ENCODE assay signal across 8 cellular contexts in genomic region chr14:24430143-24430681, GRCh38. TPM values are rescaled to one million over a fixed set of nuclear protein-coding genes. Genes with fewer than 3 reads are reported as not detected.
DNase-seq lines count a peak whose midpoint lies in the region; ATAC-seq, FAIRE-seq and TF ChIP-seq lines count a peak whose summit lies in the region.

No MANE protein-coding gene starts in this region.

- H3K18ac ChIP-seq in H9 (ENCODE audit: insufficient read length, low read depth, low read length) (no peak overlapping the region), H1 (ENCODE audit: extremely low read depth, low read length) (no peak overlapping the region), mesenchymal stem cell (ENCODE audit: low read depth in 1 of 2, low read length in 2 of 2) (peak overlapping the region; percentile 88 to 96)

- H3K4ac ChIP-seq in H9 (ENCODE audit: low read depth, low read length) = no peak overlapping the region
- no peak overlapping the region for H3K4ac ChIP-seq in H1 (replicated peaks; ENCODE audit: insufficient read length, low read depth, low read length)
- peak overlapping the region; percentile 90 to 98 for H3K4ac ChIP-seq in mesenchymal stem cell (ENCODE audit: low read depth in 1 of 2, low read length in 2 of 2)

- no peak overlapping the region for H3K56ac ChIP-seq in H9 (ENCODE audit: insufficient read length, low read depth, low read length)
- H3K56ac ChIP-seq in H1 (replicated peaks; ENCODE audit: insufficient read length, low read depth, low read length) = no peak overlapping the region

- ATAC-seq in activated CD4-positive, CD25-positive, alpha-beta regulatory T cell treated with anti-CD3 and anti-CD28 coated beads, Interleukin-2, amount 50 U/mL, for 24 hours = peak; percentile 43 to 54

- no peak overlapping the region for H2BK20ac ChIP-seq in H9 (ENCODE audit: low read depth, low read length, poor library complexity, severe bottlenecking)
- no peak overlapping the region for H2BK20ac ChIP-seq in H1 (ENCODE audit: low read length)

- H3K4me3 ChIP-seq in LNCaP clone FGC (ENCODE audit: low read depth, low read length) (peak overlapping the region; percentile 82), H1 (ENCODE audit: extremely low read depth in 1 of 4, insufficient read depth in 2 of 4, low read depth in 3 of 4, low read length in 4 of 4) (peak overlapping the region; percentile 52 to 76 (median 72)), mesenchymal stem cell (ENCODE audit: insufficient read depth in 1 of 2, low read depth in 1 of 2, low read length in 2 of 2) (peak overlapping the region; percentile 75 to 99)

- H2BK12ac ChIP-seq in H9 (ENCODE audit: insufficient read length, low read depth, low read length) (no peak overlapping the region), H1 (ENCODE audit: low read depth, low read length) (peak overlapping the region; percentile 53; the same call in 1 of the 2 replicates), mesenchymal stem cell (ENCODE audit: low read length in 2 of 2) (peak overlapping the region; percentile 28 to 37)

- H4K20me1 ChIP-seq in H9 (ENCODE audit: control insufficient read depth, insufficient read depth, insufficient read length) = peaks cover 2% of the 10 kb centered on the region
- H4K20me1 ChIP-seq in H1 (replicated peaks in 1 of 2; ENCODE audit: control insufficient read depth in 1 of 2, insufficient read depth in 2 of 2, low read length in 2 of 2) = peaks cover 0 to 3% of the 10 kb centered on the region in 2 experiments

- 0 out of 8 replicates have a peak, but pooled peaks cover 0 to 4% (median 0%) of the 10 kb centered on the region in 4 experiments for H3K36me3 ChIP-seq in H1 (ENCODE audit: control insufficient read depth in 2 of 4, insufficient read depth in 4 of 4, low read length in 3 of 4)
- H3K36me3 ChIP-seq in mesenchymal stem cell (ENCODE audit: control insufficient read depth in 1 of 2, insufficient read depth in 2 of 2, low read depth in 1 of 2, low read length in 2 of 2) = peaks cover 13 to 39% of the 10 kb centered on the region in 2 experiments

- CTCF ChIA-PET in H1 (lab: Charles Lee; ENCODE audit: partially characterized antibody) = interaction anchor here (1.4 to 21.3 kb wide), 19 partner anchors 10 to 150 kb away, joined by 3 to 664 read pairs (median 21); partner anchors contain the start of genes ADCY4, CIDEB, DHRS1 and NFATC4

- peak in 1 of 2 experiments; percentile 67; a peak in 2 of 3 replicates for TF ChIP-seq POLR2A in H1 (IDR thresholded peaks at IDR 0.05; ENCODE audit: control extremely low read depth in 1 of 2, low read depth in 2 of 2, low read length in 2 of 2)

- H2BK5ac ChIP-seq in H9 (ENCODE audit: insufficient read length, low read length) (no peak overlapping the region), H1 (ENCODE audit: low read depth, low read length) (0 out of 2 replicates have a peak overlapping the region, but pooled peaks have one; percentile 15), mesenchymal stem cell (ENCODE audit: low read depth, low read length, poor library complexity, severe bottlenecking) (peak overlapping the region; percentile 92)

- H3K4me1 ChIP-seq in H9 (ENCODE audit: insufficient read depth, low read length) = peaks cover 3% of the 10 kb centered on the region; the same call in 1 of the 2 replicates
- H3K4me1 ChIP-seq in H1 (replicated peaks in 1 of 4; ENCODE audit: control insufficient read depth in 3 of 4, insufficient read depth in 4 of 4, low read length in 3 of 4) = peaks cover 6 to 21% (median 15%) of the 10 kb centered on the region in 4 experiments
- H3K4me1 ChIP-seq in mesenchymal stem cell (ENCODE audit: control insufficient read depth, insufficient read depth, low read depth, low read length) = peaks cover 26% of the 10 kb centered on the region

- H3K9me3 ChIP-seq in H9 (ENCODE audit: control insufficient read depth, low read depth, low read length) = no peaks in the 10 kb centered on the region
- H3K9me3 ChIP-seq in H1 (ENCODE audit: insufficient read depth in 2 of 2, low read depth in 1 of 2, low read length in 1 of 2) = no peaks in the 10 kb centered on the region
- no peaks in the 10 kb centered on the region for H3K9me3 ChIP-seq in mesenchymal stem cell (ENCODE audit: control insufficient read depth, low read length)

- peaks cover 29 to 30% of the 10 kb centered on the region in 2 experiments for H3K4me1 Mint-ChIP-seq in H9

- no peak for TF ChIP-seq RAD21 in H1 (IDR thresholded peaks at IDR 0.05 in 1 of 2, conservative IDR thresholded peaks at IDR 0.05 in 1 of 2; ENCODE audit: low read depth in 2 of 2, low read length in 2 of 2)

- H3K9ac ChIP-seq in H9 (ENCODE audit: extremely low read depth, insufficient read length, low read length) (no peak overlapping the region), H1 (replicated peaks in 1 of 4; ENCODE audit: extremely low read depth in 1 of 4, low read depth in 3 of 4, low read length in 3 of 4) (peak overlapping the region; percentile 12 to 84 (median 29); a peak in 5 of 7 replicates), mesenchymal stem cell (ENCODE audit: low read length) (peak overlapping the region; percentile 99)

- FAIRE-seq in H1 (lab: Jason Lieb, UNC) = no peak

- H3K23me2 ChIP-seq in H9 (ENCODE audit: insufficient read length, low read depth, low read length, poor library complexity, severe bottlenecking) = peaks cover 7% of the 10 kb centered on the region
- peaks cover 5% of the 10 kb centered on the region; the same call in 1 of the 2 replicates for H3K23me2 ChIP-seq in H1 (ENCODE audit: low read depth, low read length)

- no peaks in the 10 kb centered on the region for H3K9me3 Mint-ChIP-seq in H9

- H3K23ac ChIP-seq in H9 (ENCODE audit: insufficient read length, low read depth, low read length) (no peak overlapping the region), H1 (ENCODE audit: insufficient read length) (no peak overlapping the region), mesenchymal stem cell (ENCODE audit: low read length in 2 of 2) (peak overlapping the region in 1 of 2 experiments; percentile 90)

- H3K14ac ChIP-seq in H9 (ENCODE audit: insufficient read depth, low read length) (peak overlapping the region; percentile 27), H1 (ENCODE audit: insufficient read length) (no peak overlapping the region), mesenchymal stem cell (ENCODE audit: low read length in 2 of 2) (peak overlapping the region in 1 of 2 experiments; percentile 97)

- H4K8ac ChIP-seq in H9 (replicated peaks; ENCODE audit: insufficient read length, low read depth, low read length) = no peak overlapping the region
- no peak overlapping the region; the same call in 1 of the 2 replicates for H4K8ac ChIP-seq in H1 (ENCODE audit: extremely low read depth, insufficient read depth, low read length)
- peak overlapping the region; percentile 90 for H4K8ac ChIP-seq in mesenchymal stem cell (ENCODE audit: low read length)

- no peak for TF ChIP-seq EP300 in H1 (IDR thresholded peaks at IDR 0.05; ENCODE audit: borderline replicate concordance in 1 of 2, low read depth in 2 of 2, low read length in 2 of 2)

- H3K27ac Mint-ChIP-seq in H9 = peak overlapping the region in 2 of 3 experiments; percentile 48 to 89; a peak in 2 of 7 replicates

- H3K36me3 Mint-ChIP-seq in H9 (ENCODE audit: insufficient read depth in 1 of 3, low read depth in 3 of 3) = peaks cover 0 to 21% (median 19%) of the 10 kb centered on the region in 3 experiments; a peak in 5 of 7 replicates

- H3K27me3 ChIP-seq in H9 (ENCODE audit: insufficient read depth, low read length) (no peaks in the 10 kb centered on the region), H1 (replicated peaks in 1 of 4; ENCODE audit: control insufficient read depth in 3 of 4, extremely low read depth in 1 of 4, insufficient read depth in 3 of 4, low read length in 3 of 4) (peaks cover 0 to 17% (median 1%) of the 10 kb centered on the region in 4 experiments; a peak in 3 of 7 replicates), mesenchymal stem cell (ENCODE audit: control insufficient read depth in 1 of 2, insufficient read depth in 1 of 2, low read length in 2 of 2) (no peaks in the 10 kb centered on the region)

- H3K27me3 Mint-ChIP-seq in H9 (ENCODE audit: low read depth) = peaks cover 7% of the 10 kb centered on the region

- H2BK15ac ChIP-seq in H9 (ENCODE audit: low read depth, low read length) = no peak overlapping the region
- no peak overlapping the region for H2BK15ac ChIP-seq in H1 (ENCODE audit: low read length)
- H2BK15ac ChIP-seq in mesenchymal stem cell (ENCODE audit: low read depth, poor library complexity, severe bottlenecking) = peak overlapping the region; percentile 91

- POLR2A ChIA-PET in H1 (lab: Charles Lee; ENCODE audit: partially characterized antibody) = interaction anchor here (0.6 to 5.4 kb wide), 22 partner anchors 12 to 289 kb away, joined by 3 to 46 read pairs (median 5); partner anchors contain the start of genes ADCY4, EMC9, NFATC4 and NYNRIN

- H3K79me1 ChIP-seq in H9 (ENCODE audit: insufficient read depth, low read depth, low read length, poor library complexity, severe bottlenecking) = no peaks in the 10 kb centered on the region
- H3K79me1 ChIP-seq in H1 (ENCODE audit: low read depth, low read length) = no peaks in the 10 kb centered on the region
- H3K79me1 ChIP-seq in mesenchymal stem cell (replicated peaks; ENCODE audit: low read length, poor library complexity, severe bottlenecking) = peaks cover 9% of the 10 kb centered on the region

- H3K4me3 Mint-ChIP-seq in H9 = peak overlapping the region; percentile 75 to 85

- H4K5ac ChIP-seq in H9 (ENCODE audit: insufficient read length, low read depth, low read length) (no peak overlapping the region), H1 (ENCODE audit: insufficient read length, low read depth, low read length) (no peak overlapping the region)

- H2BK120ac ChIP-seq in H9 (ENCODE audit: low read depth, low read length, poor library complexity, severe bottlenecking) (no peak overlapping the region), H1 (replicated peaks; ENCODE audit: low read depth, low read length) (no peak overlapping the region), mesenchymal stem cell (ENCODE audit: low read depth, low read length) (peak overlapping the region; percentile 93)

- H2AK5ac ChIP-seq in H9 (ENCODE audit: insufficient read length, low read length) (no peak overlapping the region), H1 (ENCODE audit: low read depth, low read length) (no peak overlapping the region), mesenchymal stem cell (ENCODE audit: low read length, severe bottlenecking) (peak overlapping the region; percentile 90)

- H4K91ac ChIP-seq in H9 (ENCODE audit: insufficient read length, low read depth, low read length) (no peak overlapping the region), H1 (replicated peaks; ENCODE audit: insufficient read length, low read length) (no peak overlapping the region), mesenchymal stem cell (ENCODE audit: low read length) (peak overlapping the region; percentile 98)

- WGBS in H9 (ENCODE audit: extremely low coverage, insufficient read length, low lambda C conversion rate) = no CpG with 5 or more reads among the region's 28 CpGs
- WGBS in H1 (ENCODE audit: extremely low coverage in 1 of 2, insufficient coverage in 1 of 2, insufficient read length in 1 of 2, insufficient replicate concordance in 2 of 2, low coverage in 1 of 2, low lambda C conversion rate in 2 of 2, missing lambda C conversion rate in 1 of 2), 2 experiments = 2% methylated on average over 26 of the region's 28 CpGs; no CpG with 5 or more reads in 1 of the 2 experiments
- 2% methylated on average over 21 of the region's 28 CpGs for WGBS in mesenchymal stem cell

- no peak for TF ChIP-seq CTCF in H9 (conservative IDR thresholded peaks at IDR 0.05)
- no peak for TF ChIP-seq CTCF in LNCaP clone FGC (IDR thresholded peaks at IDR 0.05; ENCODE audit: control insufficient read depth, extremely low read depth, insufficient read depth)
- TF ChIP-seq CTCF in H1 (IDR thresholded peaks at IDR 0.05; ENCODE audit: control extremely low read depth in 1 of 3, insufficient read depth in 1 of 3, low read depth in 1 of 3, low read length in 3 of 3) = no peak

- H3K79me2 ChIP-seq in H9 (ENCODE audit: insufficient read depth, low read length) (no peaks in the 10 kb centered on the region), H1 (ENCODE audit: control insufficient read depth in 1 of 2, insufficient read depth in 2 of 2, low read length in 2 of 2) (no peaks in the 10 kb centered on the region)

- H2AFZ ChIP-seq in H9 (ENCODE audit: low read length) (no peak overlapping the region), H1 (ENCODE audit: low read length) (no peak overlapping the region), mesenchymal stem cell (ENCODE audit: low read depth, low read length) (peak overlapping the region; percentile 42)

- no peak overlapping the region for H3K27ac ChIP-seq in H9 (ENCODE audit: insufficient read length, low read depth, low read length)
- H3K27ac ChIP-seq in H1 (ENCODE audit: low read depth, low read length) = peak overlapping the region; percentile 54; the same call in 1 of the 2 replicates
- H3K27ac ChIP-seq in mesenchymal stem cell (ENCODE audit: low read length, poor library complexity, severe bottlenecking) = peak overlapping the region; percentile 89

- no peak overlapping the region for H3T11ph ChIP-seq in H9 (ENCODE audit: low read length)

- H3K4me2 ChIP-seq in H9 (ENCODE audit: insufficient read depth, insufficient read length, low read length) (peak overlapping the region; percentile 98), H1 (ENCODE audit: insufficient read depth in 1 of 2, low read depth in 2 of 2, low read length in 2 of 2) (peak overlapping the region; percentile 85 to 89), mesenchymal stem cell (ENCODE audit: low read length, poor library complexity, severe bottlenecking) (peak overlapping the region; percentile 90)

- DNase-seq in NCI-H748 (lab: John Stamatoyannopoulos, UW; ENCODE audit: unreplicated experiment) = peak; percentile 63
- DNase-seq in NCI-H748 treated with DMSO at 0.1 percent for 48 hours (lab: John Stamatoyannopoulos, UW) = no peak
- DNase-seq in H9 = peak; percentile 79
- DNase-seq in LNCaP clone FGC (ENCODE audit: low read depth) = no peak
- peak in 1 of 2 experiments; percentile 82 for DNase-seq in H1 (ENCODE audit: low read depth in 1 of 2, low spot score in 2 of 2)
- peak; percentile 86 for DNase-seq in mesenchymal stem cell
- DNase-seq in stimulated activated CD8-positive, alpha-beta memory T cell treated with anti-CD3 and anti-CD28 coated beads, Interleukin-7, amount 100 ng/mL, for 48 hours (ENCODE audit: extremely low read depth in 1 of 2, low read depth in 1 of 2) = peak; percentile 43 to 57

RNA-seq across cellular contexts. Expression of gene KHNYN, which starts 0.5 kb away (rescaled TPM):
- 30.0 and 31.3 TPM in 2 replicates for total RNA-seq in H9 (2021)
- 22.1 and 22.3 TPM in 2 replicates for total RNA-seq in H1 (2021; fragmentation: NEBNext Ultra II Directional; extraction: Animal tissue kit (Norgen Biotek cat#: 25700))
- polyA plus RNA-seq in H1 (2011; rRNA removed) = 7.6 and 9.2 TPM in 2 replicates
- polyA plus RNA-seq in H1 (2011; cell fraction: cytosol; rRNA removed) = 10.0 TPM
- polyA plus RNA-seq in H1 (2011; cell fraction: nucleus; rRNA removed) = 18.3 TPM
- polyA plus RNA-seq in H1 (2012, experiment 1 of 2) = 14.2 to 18.4 TPM (median 16.7 TPM) in 4 replicates
- 6.4 TPM for polyA plus RNA-seq in H1 (2012, experiment 2 of 2)
- 8.0 TPM for polyA plus RNA-seq in H1 (2013, experiment 1 of 2)
- 8.6 TPM for polyA plus RNA-seq in H1 (2013, experiment 2 of 2)
- 17.7 and 19.0 TPM in 2 replicates for polyA minus RNA-seq in H1 (2011; rRNA and poly(A)+ RNA removed)
- 10.9 TPM for polyA minus RNA-seq in H1 (2011; cell fraction: cytosol; rRNA and poly(A)+ RNA removed)
- polyA minus RNA-seq in H1 (2011; cell fraction: nucleus; rRNA and poly(A)+ RNA removed) = 23.2 TPM
- 23.6 TPM for polyA plus RNA-seq in mesenchymal stem cell (2013, experiment 1 of 2)
- 24.0 TPM for polyA plus RNA-seq in mesenchymal stem cell (2013, experiment 2 of 2)

RNA-seq across cellular contexts. Expression of gene CBLN3, which starts 0.7 kb away (rescaled TPM):
- 0.39 and 0.44 TPM in 2 replicates for total RNA-seq in H9 (2021)
- total RNA-seq in H1 (2021; fragmentation: NEBNext Ultra II Directional; extraction: Animal tissue kit (Norgen Biotek cat#: 25700)) = 0.52 and 0.54 TPM in 2 replicates
- 0.72 and 1.00 TPM in 2 replicates for polyA plus RNA-seq in H1 (2011; rRNA removed)
- 0.65 TPM for polyA plus RNA-seq in H1 (2011; cell fraction: cytosol; rRNA removed)
- polyA plus RNA-seq in H1 (2011; cell fraction: nucleus; rRNA removed) = 1.7 TPM
- 0.37 to 1.00 TPM (median 0.83 TPM) in 4 replicates for polyA plus RNA-seq in H1 (2012, experiment 1 of 2)
- 0.43 TPM for polyA plus RNA-seq in H1 (2012, experiment 2 of 2)
- polyA plus RNA-seq in H1 (2013, experiment 1 of 2) = 0.57 TPM
- 0.53 TPM for polyA plus RNA-seq in H1 (2013, experiment 2 of 2)
- 0.12 and 0.57 TPM in 2 replicates for polyA minus RNA-seq in H1 (2011; rRNA and poly(A)+ RNA removed)
- polyA minus RNA-seq in H1 (2011; cell fraction: cytosol; rRNA and poly(A)+ RNA removed) = not detected
- polyA minus RNA-seq in H1 (2011; cell fraction: nucleus; rRNA and poly(A)+ RNA removed) = 1.2 TPM
- polyA plus RNA-seq in mesenchymal stem cell (2013, experiment 1 of 2) = 3.3 TPM
- 3.6 TPM for polyA plus RNA-seq in mesenchymal stem cell (2013, experiment 2 of 2)

RNA-seq across cellular contexts. Expression of gene SDR39U1, which starts 12.4 kb away (rescaled TPM):
- total RNA-seq in H9 (2021) = 56.2 and 65.0 TPM in 2 replicates
- 45.2 and 46.7 TPM in 2 replicates for total RNA-seq in H1 (2021; fragmentation: NEBNext Ultra II Directional; extraction: Animal tissue kit (Norgen Biotek cat#: 25700))
- 98.8 and 104 TPM in 2 replicates for polyA plus RNA-seq in H1 (2011; rRNA removed)
- 84.0 TPM for polyA plus RNA-seq in H1 (2011; cell fraction: cytosol; rRNA removed)
- 132 TPM for polyA plus RNA-seq in H1 (2011; cell fraction: nucleus; rRNA removed)
- 42.7 to 63.6 TPM (median 60.1 TPM) in 4 replicates for polyA plus RNA-seq in H1 (2012, experiment 1 of 2)
- polyA plus RNA-seq in H1 (2012, experiment 2 of 2) = 60.9 TPM
- 42.5 TPM for polyA plus RNA-seq in H1 (2013, experiment 1 of 2)
- 37.4 TPM for polyA plus RNA-seq in H1 (2013, experiment 2 of 2)
- 18.7 and 22.0 TPM in 2 replicates for polyA minus RNA-seq in H1 (2011; rRNA and poly(A)+ RNA removed)
- 14.5 TPM for polyA minus RNA-seq in H1 (2011; cell fraction: cytosol; rRNA and poly(A)+ RNA removed)
- 35.0 TPM for polyA minus RNA-seq in H1 (2011; cell fraction: nucleus; rRNA and poly(A)+ RNA removed)
- 29.6 TPM for polyA plus RNA-seq in mesenchymal stem cell (2013, experiment 1 of 2)
- 28.8 TPM for polyA plus RNA-seq in mesenchymal stem cell (2013, experiment 2 of 2)

RNA-seq across cellular contexts. Expression of gene NYNRIN, which starts 31.4 kb away (rescaled TPM):
- 18.1 and 18.7 TPM in 2 replicates for total RNA-seq in H9 (2021)
- total RNA-seq in H1 (2021; fragmentation: NEBNext Ultra II Directional; extraction: Animal tissue kit (Norgen Biotek cat#: 25700)) = 18.3 and 19.6 TPM in 2 replicates
- polyA plus RNA-seq in H1 (2011; rRNA removed) = 15.2 and 18.4 TPM in 2 replicates
- polyA plus RNA-seq in H1 (2011; cell fraction: cytosol; rRNA removed) = 10.5 TPM
- 27.2 TPM for polyA plus RNA-seq in H1 (2011; cell fraction: nucleus; rRNA removed)
- polyA plus RNA-seq in H1 (2012, experiment 1 of 2) = 11.9 to 18.8 TPM (median 15.4 TPM) in 4 replicates
- polyA plus RNA-seq in H1 (2012, experiment 2 of 2) = 15.0 TPM
- polyA plus RNA-seq in H1 (2013, experiment 1 of 2) = 9.0 TPM
- 8.4 TPM for polyA plus RNA-seq in H1 (2013, experiment 2 of 2)
- polyA minus RNA-seq in H1 (2011; rRNA and poly(A)+ RNA removed) = 24.2 and 26.3 TPM in 2 replicates
- 16.6 TPM for polyA minus RNA-seq in H1 (2011; cell fraction: cytosol; rRNA and poly(A)+ RNA removed)
- 18.8 TPM for polyA minus RNA-seq in H1 (2011; cell fraction: nucleus; rRNA and poly(A)+ RNA removed)
- polyA plus RNA-seq in mesenchymal stem cell (2013, experiment 1 of 2) = 13.6 TPM
- polyA plus RNA-seq in mesenchymal stem cell (2013, experiment 2 of 2) = 12.7 TPM

Comparison
In these comparisons a context has a peak if more than half of its experiments do, and no peak if none do; other contexts are left out.
1. DNase-seq: peak in NCI-H748 (single experiment), H9 (single experiment), mesenchymal stem cell (single experiment) and stimulated activated CD8-positive, alpha-beta memory T cell treated with anti-CD3 and anti-CD28 coated beads, Interleukin-7, amount 100 ng/mL, for 48 hours (2 of 2); none in NCI-H748 treated with DMSO at 0.1 percent for 48 hours (single experiment) and LNCaP clone FGC (single experiment).
2. H3K18ac ChIP-seq: peak in mesenchymal stem cell (2 of 2); none in H9 (single experiment) and H1 (single experiment).
3. H3K4ac ChIP-seq: peak in mesenchymal stem cell (2 of 2); none in H9 (single experiment) and H1 (single experiment).
4. Peak in every context shown above with its lines, with median percentiles within 50 percentile points of each other: H3K4me2 ChIP-seq and H3K4me3 ChIP-seq.